Comparison of ENCODE assay signal across 26 cellular contexts in genomic region chr15:67035886-67036285, GRCh38. TPM values are rescaled to one million over a fixed set of nuclear protein-coding genes. Genes with fewer than 3 reads are reported as not detected.
DNase-seq lines count a peak whose midpoint lies in the region; ATAC-seq and TF ChIP-seq lines count a peak whose summit lies in the region.
"Had no signal": no experiment of that assay in that cellular context is flagged by ENCODE, and none has a peak within 500 bp of the region (broad histone marks: within the 10 kb centered on the region; RNA-seq: fewer than 3 reads in every experiment).

No MANE protein-coding gene starts in this region.

- H3K27ac ChIP-seq in right cardiac atrium (ENCODE audit: low read length), result no peak overlapping the region
- H3K27ac ChIP-seq: esophagus muscularis mucosa, SJCRH30, vagina had no signal

- no peaks in the 10 kb centered on the region for H3K27me3 ChIP-seq in right cardiac atrium (ENCODE audit: control insufficient read depth, insufficient read depth)
- H3K27me3 ChIP-seq: esophagus muscularis mucosa, SJCRH30, vagina had no signal

- DNase-seq in AG09309 (ENCODE audit: low read depth), result peak; percentile 48
- peak; percentile 64 for DNase-seq in HFF-Myc (ENCODE audit: extremely low read depth, low read depth)
- DNase-seq in foreskin fibroblast, result peak; percentile 58 to 79
- no peak for DNase-seq in HT-29 (ENCODE audit: low spot score)
- DNase-seq in OCI-M2 (lab: John Stamatoyannopoulos, UW; ENCODE audit: unreplicated experiment), result no peak
- no peak for DNase-seq in right cardiac atrium
- DNase-seq in activated naive CD4-positive, alpha-beta T cell treated with anti-CD3 and anti-CD28 coated beads, Interleukin-2, amount 50 U/mL, for 16 hours, result no peak
- DNase-seq: activated CD4-positive, alpha-beta T cell treated with anti-CD3 and anti-CD28 coated beads for 4 hours; activated effector memory CD4-positive, alpha-beta T cell treated with anti-CD3 and anti-CD28 coated beads, Interleukin-2, amount 50 U/mL, for 16 hours; activated T-cell treated with anti-CD3 and anti-CD28 coated beads, Interleukin-2, amount 50 U/mL, for 1 hour; central memory CD4-positive, alpha-beta T cell; endodermal cell; HFFc6; mesenchymal stem cell; NCI-H1105 treated with DMSO at 0.1 percent for 48 hours; NCI-H2029 treated with DMSO at 0.1 percent for 48 hours; NCI-H226; posterior cingulate gyrus; SJCRH30; stimulated activated CD4-positive, alpha-beta T cell treated with anti-CD3 and anti-CD28 coated beads, Interleukin-4, amount 100 ng/mL, for 4 hours; stimulated activated naive CD4-positive, alpha-beta T cell had no signal

- H3K9me3 ChIP-seq in right cardiac atrium (ENCODE audit: control insufficient read depth, low read length), result no peaks in the 10 kb centered on the region
- H3K9me3 ChIP-seq: BLaER1 treated with 17β-estradiol and CSF1 and Interleukin-3, amounts not matched to agents 10 nM and 100 nM; esophagus muscularis mucosa; SJCRH30; vagina had no signal

- ATAC-seq in SK-N-SH treated with all-trans-retinoic acid at 6 μM for 48 hours, result peak; percentile 88
- no peak for ATAC-seq in right cardiac atrium
- ATAC-seq: left lobe of liver had no signal

- 92% methylated on average over 5 of the region's 5 CpGs for WGBS in right cardiac atrium

- H3K4me3 ChIP-seq in AG09309 (ENCODE audit: control insufficient read depth, low read depth, low read length) (no peak overlapping the region), HFF-Myc (replicated peaks; ENCODE audit: low read depth, low read length) (no peak overlapping the region), foreskin fibroblast (ENCODE audit: low read depth in 1 of 2, low read length in 2 of 2) (no peak overlapping the region), right cardiac atrium (ENCODE audit: low read length) (no peak overlapping the region)
- H3K4me3 ChIP-seq: BLaER1 treated with 17β-estradiol and CSF1 and Interleukin-3, amounts not matched to agents 10 nM and 100 nM; esophagus muscularis mucosa; SJCRH30; vagina had no signal

- no peak for TF ChIP-seq CTCF in AG09309 (IDR thresholded peaks at IDR 0.05; ENCODE audit: control insufficient read depth, insufficient read depth, low read depth, low read length, missing control alignments)
- TF ChIP-seq CTCF in HFF-Myc (IDR thresholded peaks at IDR 0.05; ENCODE audit: low read depth, low read length, missing control alignments), result no peak
- TF ChIP-seq CTCF in foreskin fibroblast (IDR thresholded peaks at IDR 0.05; ENCODE audit: low read depth, low read length), result no peak

- H3K4me1 ChIP-seq in right cardiac atrium (ENCODE audit: control insufficient read depth, insufficient read depth, low read length), result peaks cover 6% of the 10 kb centered on the region

- intact Hi-C loops in right cardiac atrium (cut with DNase I), result no loop called here

TF ChIP-seq in SK-N-SH treated with all-trans-retinoic acid at 6 μM for 48 hours, 23 proteins besides CTCF, POLR2A, EP300 and RAD21:
- TF ChIP-seq CSDC2 (CRISPR knock-in tag; IDR thresholded peaks at IDR 0.05), result no peak
- TF ChIP-seq ZC3H10 (CRISPR knock-in tag; IDR thresholded peaks at IDR 0.05), result no peak
- TF ChIP-seq BACH2 (CRISPR knock-in tag; IDR thresholded peaks at IDR 0.05; ENCODE audit: borderline replicate concordance), result no peak
- no peak for TF ChIP-seq GLIS3 (CRISPR knock-in tag; IDR thresholded peaks at IDR 0.05)
- TF ChIP-seq ISL1 (CRISPR knock-in tag; IDR thresholded peaks at IDR 0.05), result no peak
- TF ChIP-seq ZFP3 (CRISPR knock-in tag; IDR thresholded peaks at IDR 0.05), result no peak
- no peak for TF ChIP-seq CREB5 (CRISPR knock-in tag; IDR thresholded peaks at IDR 0.05; ENCODE audit: low read depth)

RNA-seq across cellular contexts. Expression of gene SMAD3, which starts 29.5 kb away (rescaled TPM):
- 63.5 and 82.5 TPM in 2 replicates for total RNA-seq in HT-29 (2014; rRNA removed; shearing (Covaris generic))
- 10 to 100 TPM; 29.2 to 40.5 (median 30.5) TPM for total RNA-seq in right cardiac atrium
- 9.9 TPM for polyA plus RNA-seq in right cardiac atrium

Comparison
In these comparisons a context has a peak if more than half of its experiments do, and no peak if none do; other contexts are left out.
1. DNase-seq: peak in AG09309 (single experiment), HFF-Myc (single experiment) and foreskin fibroblast (2 of 2); none in HT-29 (single experiment), OCI-M2 (single experiment), right cardiac atrium (0 of 3) and activated naive CD4-positive, alpha-beta T cell treated with anti-CD3 and anti-CD28 coated beads, Interleukin-2, amount 50 U/mL, for 16 hours (single experiment).